In genomic region chr6:62328607-62329006, GRCh38 we compare ENCODE assay signal across 31 cellular contexts. TPM values are rescaled to one million over a fixed set of nuclear protein-coding genes. Genes with fewer than 3 reads are reported as not detected.
"Had no signal": no experiment of that assay in that cellular context is flagged by ENCODE, and none has a peak within 500 bp of the region (broad histone marks: within the 10 kb centered on the region; RNA-seq: fewer than 3 reads in every experiment).

No MANE protein-coding gene starts in this region.

- H3K27me3 Mint-ChIP-seq: dendritic cell treated with granulocyte-macrophage colony-stimulating factor and Interleukin-4, amounts not matched to agents 40 ng/mL and 50 ng/mL, for 4 days; stimulated activated memory B cell treated with anti-CD40 and anti-IgM and Interleukin-4, amounts not matched to agents 10 μg/mL and 1 μg/mL and 100 μg/mL, for 72 hours; type B pancreatic cell had no signal

- H3K9me3 Mint-ChIP-seq: dendritic cell treated with granulocyte-macrophage colony-stimulating factor and Interleukin-4, amounts not matched to agents 40 ng/mL and 50 ng/mL, for 4 days; type B pancreatic cell had no signal

- H3K27ac ChIP-seq: colonic mucosa, esophagus muscularis mucosa, foreskin keratinocyte, gastroesophageal sphincter, heart left ventricle, hepatocyte, left lung, ovary, psoas muscle, sigmoid colon, testis, tibial artery had no signal

- H2AFZ ChIP-seq: hepatocyte had no signal

- H3K27me3 ChIP-seq: colonic mucosa, esophagus muscularis mucosa, foreskin keratinocyte, gastroesophageal sphincter, heart left ventricle, hepatocyte, left lung, ovary, sigmoid colon, testis, tibial artery had no signal

- H3K36me3 Mint-ChIP-seq: stimulated activated memory B cell treated with anti-CD40 and anti-IgM and Interleukin-4, amounts not matched to agents 10 μg/mL and 1 μg/mL and 100 μg/mL, for 72 hours; type B pancreatic cell had no signal

- DNase-seq: colonic mucosa; effector memory CD4-positive, alpha-beta T cell; foreskin keratinocyte; heart left ventricle; left cardiac atrium; left lung; natural killer cell; occipital lobe; ovary; posterior cingulate gyrus; psoas muscle; right cardiac atrium; sigmoid colon; stimulated activated CD4-positive, alpha-beta T cell treated with anti-CD3 and anti-CD28 coated beads, Interleukin-4, amount 100 ng/mL, for 4 hours; stimulated activated naive CD8-positive, alpha-beta T cell treated with anti-CD3 and anti-CD28 coated beads, Interleukin-15, Interleukin-2, amounts not matched to agents 100 U/mL and 50 U/mL, for 24 hours; substantia nigra; testis; tibial artery had no signal

- H3K79me2 ChIP-seq: hepatocyte had no signal

- H3K36me3 ChIP-seq: colonic mucosa, esophagus muscularis mucosa, gastroesophageal sphincter, heart left ventricle, left lung, ovary, sigmoid colon, tibial artery had no signal

- H3K4me1 ChIP-seq: colonic mucosa, foreskin keratinocyte, gastroesophageal sphincter, left lung, psoas muscle, testis, tibial artery had no signal

- H3K4me3 ChIP-seq: colonic mucosa, esophagus muscularis mucosa, gastroesophageal sphincter, heart left ventricle, hepatocyte, left lung, ovary, psoas muscle, sigmoid colon, testis, tibial artery had no signal

- H3K9me3 ChIP-seq: colonic mucosa, esophagus muscularis mucosa, ovary, testis, tibial artery had no signal

- ATAC-seq: foreskin keratinocyte; gastroesophageal sphincter; heart left ventricle; left cardiac atrium; left lung; natural killer cell; psoas muscle; right cardiac atrium; stimulated activated memory B cell treated with anti-CD40 and anti-IgM and Interleukin-4, amounts not matched to agents 10 μg/mL and 1 μg/mL and 100 μg/mL, for 72 hours; stimulated activated naive CD8-positive, alpha-beta T cell treated with anti-CD3 and anti-CD28 coated beads, Interleukin-15, Interleukin-2, amounts not matched to agents 100 U/mL and 50 U/mL, for 24 hours had no signal

- H3K4me2 ChIP-seq: hepatocyte had no signal

- H3K4me3 Mint-ChIP-seq: dendritic cell treated with granulocyte-macrophage colony-stimulating factor and Interleukin-4, amounts not matched to agents 40 ng/mL and 50 ng/mL, for 4 days; natural killer cell; stimulated activated memory B cell treated with anti-CD40 and anti-IgM and Interleukin-4, amounts not matched to agents 10 μg/mL and 1 μg/mL and 100 μg/mL, for 72 hours; type B pancreatic cell had no signal

- H3K4me1 Mint-ChIP-seq: natural killer cell had no signal

- H3K27ac Mint-ChIP-seq: dendritic cell treated with granulocyte-macrophage colony-stimulating factor and Interleukin-4, amounts not matched to agents 40 ng/mL and 50 ng/mL, for 4 days; natural killer cell; stimulated activated memory B cell treated with anti-CD40 and anti-IgM and Interleukin-4, amounts not matched to agents 10 μg/mL and 1 μg/mL and 100 μg/mL, for 72 hours; type B pancreatic cell had no signal

RNA-seq across cellular contexts. Expression of gene KHDRBS2, which starts 42.6 kb away (rescaled TPM):
- total RNA-seq: endothelial cell of umbilical vein, epithelial cell of proximal tubule, fibroblast of lung, foreskin keratinocyte, lung microvascular endothelial cell, mesenteric fat pad, myocyte, renal cortical epithelial cell had no signal
- polyA plus RNA-seq: endothelial cell of umbilical vein, fibroblast of lung, foreskin keratinocyte, heart left ventricle, right cardiac atrium had no signal
